Comparison of ENCODE assay signal across 30 cellular contexts in the genomic region with DNA sequence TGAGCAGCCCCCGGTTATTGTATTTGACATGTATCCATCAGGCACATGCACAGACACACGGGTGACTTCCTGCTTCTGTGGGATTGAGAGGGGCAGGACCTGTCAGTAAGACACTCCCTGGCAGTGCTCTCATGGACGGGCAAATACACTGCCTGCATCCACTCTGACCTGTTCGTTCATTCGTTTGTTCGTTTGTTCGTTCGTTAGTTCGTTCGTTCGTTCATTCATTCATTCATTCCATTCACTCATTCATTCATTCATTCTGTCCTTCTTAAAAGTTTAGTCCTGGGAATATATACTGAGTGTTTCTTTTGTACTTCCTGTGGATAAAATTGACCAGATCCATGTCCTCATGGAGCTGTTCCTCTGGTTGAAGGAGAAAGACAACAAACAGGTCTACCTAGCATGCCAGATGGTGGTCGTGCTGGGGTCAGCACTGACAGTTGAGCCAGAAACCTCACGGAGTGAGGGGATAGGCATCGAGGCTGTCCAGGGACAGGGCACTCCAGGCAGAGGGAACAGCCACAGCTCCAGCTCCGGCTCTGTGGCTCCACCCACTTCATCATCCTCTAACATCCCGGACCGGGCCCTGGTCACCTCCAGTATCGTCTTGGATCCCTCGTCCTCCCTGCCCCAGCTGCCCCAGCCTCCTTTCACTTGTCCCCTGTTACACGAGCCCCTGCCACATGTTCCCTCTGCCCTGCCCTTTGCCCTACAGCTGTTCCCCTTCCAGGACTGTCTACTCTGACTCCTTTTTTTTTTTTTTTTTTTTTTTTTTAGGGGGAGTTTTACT.
"Had no signal": no experiment of that assay in that cellular context is flagged by ENCODE, and none has a peak within 500 bp of the region (broad histone marks: within the 10 kb centered on the region; RNA-seq: fewer than 3 reads in every experiment).

No MANE protein-coding gene starts in this region.

- H3K4me1 ChIP-seq: SJSA1 had no signal

- H3K4me3 ChIP-seq: Peyer's patch, SJSA1 had no signal

- H3K36me3 ChIP-seq: brain microvascular endothelial cell, Peyer's patch, SJSA1 had no signal

- H3K27me3 ChIP-seq: brain microvascular endothelial cell, Peyer's patch, SJSA1 had no signal

- H3K9me3 ChIP-seq: Peyer's patch, SJSA1, SK-N-SH had no signal

- DNase-seq: activated CD4-positive, alpha-beta memory T cell treated with anti-CD3 and anti-CD28 coated beads for 36 hours; activated CD4-positive, alpha-beta T cell treated with anti-CD3 and anti-CD28 coated beads, Interleukin-2, amount 50 U/mL, for 1 hour; activated CD8-positive, alpha-beta memory T cell treated with anti-CD3 and anti-CD28 coated beads for 24 hours; activated CD8-positive, alpha-beta memory T cell treated with anti-CD3 and anti-CD28 coated beads, Interleukin-2, amount 10 ng/mL, durations not matched to agents 7 days and 5 days; activated CD8-positive, alpha-beta memory T cell treated with anti-CD3 and anti-CD28 coated beads, Interleukin-2, amount 50 U/mL, for 48 hours; activated effector memory CD4-positive, alpha-beta T cell treated with anti-CD3 and anti-CD28 coated beads, Interleukin-2, amount 50 U/mL, for 16 hours; activated naive CD4-positive, alpha-beta T cell; activated naive CD4-positive, alpha-beta T cell treated with anti-CD3 and anti-CD28 coated beads, Interleukin-2, amount 50 U/mL, for 16 hours; activated naive CD8-positive, alpha-beta T cell treated with anti-CD3 and anti-CD28 coated beads for 36 hours; activated T-cell treated with anti-CD3 and anti-CD28 coated beads, Interleukin-2, amount 50 U/mL, for 48 hours; amniotic stem cell; brain microvascular endothelial cell; central memory CD4-positive, alpha-beta T cell; KG1; MM.1S; MV-4-11; NCI-H1694 treated with DMSO at 0.1 percent for 48 hours; NCI-H2029; NCI-H2171; NCI-H510A; NCI-H526; NCI-H748 treated with DMSO at 0.1 percent for 48 hours; NK-92 treated with Interleukin-12 subunit alpha and Interleukin-12 subunit beta, amount 100 ng/mL, for 24 hours; PC-3; Peyer's patch; RPMI8226; SHP77 treated with DMSO at 0.1 percent for 48 hours; SK-N-SH had no signal

- H3K4me2 ChIP-seq: SK-N-SH had no signal

- FAIRE-seq: TTC549 had no signal

- ATAC-seq: activated CD8-positive, alpha-beta memory T cell treated with anti-CD3 and anti-CD28 coated beads, Interleukin-2, amount 10 ng/mL, durations not matched to agents 7 days and 5 days; PC-3 had no signal

- H3K27ac ChIP-seq: brain microvascular endothelial cell, Peyer's patch, SJSA1 had no signal

- H3K9me2 ChIP-seq: SK-N-SH had no signal

- H3K9ac ChIP-seq: SK-N-SH had no signal
